Comparison of ENCODE assay signal across 2 cellular contexts in the genomic region with DNA sequence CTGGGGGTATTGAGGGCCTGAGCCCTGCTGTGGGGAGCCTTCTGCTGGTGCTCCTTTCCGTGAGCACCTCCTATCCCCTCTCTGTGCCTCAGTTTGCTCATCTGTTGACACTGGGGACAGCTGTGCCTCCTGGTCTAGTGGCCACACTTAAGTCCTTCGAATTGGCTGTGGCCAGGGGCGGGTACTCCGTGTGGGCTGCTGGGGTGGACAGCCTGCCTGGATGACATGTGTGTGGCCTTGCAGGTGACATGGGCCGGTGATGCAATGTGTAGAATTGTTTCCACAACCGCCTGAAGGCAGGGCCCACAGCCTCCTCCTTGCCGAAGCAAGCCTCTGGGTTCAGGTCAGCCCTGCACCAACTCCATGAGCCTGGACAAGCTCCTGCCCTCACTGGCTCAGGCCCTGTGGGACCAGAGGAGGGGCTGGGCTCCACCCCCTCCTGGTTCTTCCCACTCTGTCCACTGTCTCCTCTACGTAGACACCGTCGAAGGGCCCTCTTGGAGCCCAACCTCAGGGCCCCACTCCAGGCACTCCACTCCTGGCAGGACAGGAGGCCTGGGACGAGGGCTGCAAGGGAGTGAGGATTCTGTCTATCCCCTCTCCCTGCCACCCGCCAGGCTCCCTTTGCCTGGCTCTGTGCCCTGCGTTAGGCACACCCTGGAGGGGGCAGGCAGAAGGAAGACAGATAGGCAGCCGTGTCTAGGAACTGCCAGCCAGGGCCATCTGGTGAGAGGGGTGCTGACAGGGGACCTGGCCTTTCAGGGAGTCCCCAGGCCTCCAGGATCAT.
TF ChIP-seq lines count a peak whose summit lies in the region.

No MANE protein-coding gene starts in this region.

TF ChIP-seq in HEK293, 187 proteins besides CTCF, POLR2A, EP300 and RAD21 (continued from another document and continues in another):
- TF ChIP-seq, protein P1, sequence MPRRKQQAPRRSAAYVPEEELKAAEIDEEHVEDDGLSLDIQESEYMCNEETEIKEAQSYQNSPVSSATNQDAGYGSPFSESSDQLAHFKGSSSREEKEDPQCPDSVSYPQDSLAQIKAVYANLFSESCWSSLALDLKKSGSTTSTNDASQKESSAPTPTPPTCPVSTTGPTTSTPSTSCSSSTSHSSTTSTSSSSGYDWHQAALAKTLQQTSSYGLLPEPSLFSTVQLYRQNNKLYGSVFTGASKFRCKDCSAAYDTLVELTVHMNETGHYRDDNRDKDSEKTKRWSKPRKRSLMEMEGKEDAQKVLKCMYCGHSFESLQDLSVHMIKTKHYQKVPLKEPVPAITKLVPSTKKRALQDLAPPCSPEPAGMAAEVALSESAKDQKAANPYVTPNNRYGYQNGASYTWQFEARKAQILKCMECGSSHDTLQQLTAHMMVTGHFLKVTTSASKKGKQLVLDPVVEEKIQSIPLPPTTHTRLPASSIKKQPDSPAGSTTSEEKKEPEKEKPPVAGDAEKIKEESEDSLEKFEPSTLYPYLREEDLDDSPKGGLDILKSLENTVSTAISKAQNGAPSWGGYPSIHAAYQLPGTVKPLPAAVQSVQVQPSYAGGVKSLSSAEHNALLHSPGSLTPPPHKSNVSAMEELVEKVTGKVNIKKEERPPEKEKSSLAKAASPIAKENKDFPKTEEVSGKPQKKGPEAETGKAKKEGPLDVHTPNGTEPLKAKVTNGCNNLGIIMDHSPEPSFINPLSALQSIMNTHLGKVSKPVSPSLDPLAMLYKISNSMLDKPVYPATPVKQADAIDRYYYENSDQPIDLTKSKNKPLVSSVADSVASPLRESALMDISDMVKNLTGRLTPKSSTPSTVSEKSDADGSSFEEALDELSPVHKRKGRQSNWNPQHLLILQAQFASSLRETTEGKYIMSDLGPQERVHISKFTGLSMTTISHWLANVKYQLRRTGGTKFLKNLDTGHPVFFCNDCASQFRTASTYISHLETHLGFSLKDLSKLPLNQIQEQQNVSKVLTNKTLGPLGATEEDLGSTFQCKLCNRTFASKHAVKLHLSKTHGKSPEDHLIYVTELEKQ (tag by site-specific recombination; IDR thresholded peaks at IDR 0.05; ENCODE audit: borderline replicate concordance): no peak
- TF ChIP-seq ZFP41 (tag by site-specific recombination; IDR thresholded peaks at IDR 0.05; ENCODE audit: borderline replicate concordance) (no peak), ZNF174 (tag by site-specific recombination; IDR thresholded peaks at IDR 0.05) (no peak), ZNF24 (tag by site-specific recombination; IDR thresholded peaks at IDR 0.05) (no peak), ZNF266 (tag by site-specific recombination; IDR thresholded peaks at IDR 0.05; ENCODE audit: low read depth) (no peak), ZNF521 (tag by site-specific recombination; IDR thresholded peaks at IDR 0.05) (no peak), ZSCAN30 (tag by site-specific recombination; IDR thresholded peaks at IDR 0.05) (no peak)
- TF ChIP-seq, protein P2, sequence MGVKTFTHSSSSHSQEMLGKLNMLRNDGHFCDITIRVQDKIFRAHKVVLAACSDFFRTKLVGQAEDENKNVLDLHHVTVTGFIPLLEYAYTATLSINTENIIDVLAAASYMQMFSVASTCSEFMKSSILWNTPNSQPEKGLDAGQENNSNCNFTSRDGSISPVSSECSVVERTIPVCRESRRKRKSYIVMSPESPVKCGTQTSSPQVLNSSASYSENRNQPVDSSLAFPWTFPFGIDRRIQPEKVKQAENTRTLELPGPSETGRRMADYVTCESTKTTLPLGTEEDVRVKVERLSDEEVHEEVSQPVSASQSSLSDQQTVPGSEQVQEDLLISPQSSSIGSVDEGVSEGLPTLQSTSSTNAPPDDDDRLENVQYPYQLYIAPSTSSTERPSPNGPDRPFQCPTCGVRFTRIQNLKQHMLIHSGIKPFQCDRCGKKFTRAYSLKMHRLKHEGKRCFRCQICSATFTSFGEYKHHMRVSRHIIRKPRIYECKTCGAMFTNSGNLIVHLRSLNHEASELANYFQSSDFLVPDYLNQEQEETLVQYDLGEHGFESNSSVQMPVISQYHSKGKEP (tag by site-specific recombination; IDR thresholded peaks at IDR 0.05): no peak
- TF ChIP-seq, protein P3, sequence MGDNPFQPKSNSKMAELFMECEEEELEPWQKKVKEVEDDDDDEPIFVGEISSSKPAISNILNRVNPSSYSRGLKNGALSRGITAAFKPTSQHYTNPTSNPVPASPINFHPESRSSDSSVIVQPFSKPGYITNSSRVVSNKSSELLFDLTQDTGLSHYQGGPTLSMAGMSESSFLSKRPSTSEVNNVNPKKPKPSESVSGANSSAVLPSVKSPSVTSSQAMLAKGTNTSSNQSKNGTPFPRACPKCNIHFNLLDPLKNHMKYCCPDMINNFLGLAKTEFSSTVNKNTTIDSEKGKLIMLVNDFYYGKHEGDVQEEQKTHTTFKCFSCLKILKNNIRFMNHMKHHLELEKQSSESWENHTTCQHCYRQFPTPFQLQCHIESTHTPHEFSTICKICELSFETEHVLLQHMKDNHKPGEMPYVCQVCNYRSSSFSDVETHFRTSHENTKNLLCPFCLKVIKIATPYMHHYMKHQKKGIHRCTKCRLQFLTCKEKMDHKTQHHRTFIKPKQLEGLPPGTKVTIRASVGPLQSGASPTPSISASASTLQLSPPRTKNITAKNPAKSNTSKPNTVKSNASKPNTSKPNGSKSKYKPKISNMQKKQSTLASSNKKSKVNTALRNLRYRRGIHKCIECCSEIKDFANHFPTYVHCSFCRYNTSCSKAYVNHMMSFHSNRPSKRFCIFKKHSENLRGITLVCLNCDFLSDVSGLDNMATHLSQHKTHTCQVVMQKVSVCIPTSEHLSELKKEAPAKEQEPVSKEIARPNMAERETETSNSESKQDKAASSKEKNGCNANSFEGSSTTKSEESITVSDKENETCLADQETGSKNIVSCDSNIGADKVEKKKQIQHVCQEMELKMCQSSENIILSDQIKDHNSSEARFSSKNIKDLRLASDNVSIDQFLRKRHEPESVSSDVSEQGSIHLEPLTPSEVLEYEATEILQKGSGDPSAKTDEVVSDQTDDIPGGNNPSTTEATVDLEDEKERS (tag by site-specific recombination; IDR thresholded peaks at IDR 0.05): no peak
- TF ChIP-seq, protein P4, sequence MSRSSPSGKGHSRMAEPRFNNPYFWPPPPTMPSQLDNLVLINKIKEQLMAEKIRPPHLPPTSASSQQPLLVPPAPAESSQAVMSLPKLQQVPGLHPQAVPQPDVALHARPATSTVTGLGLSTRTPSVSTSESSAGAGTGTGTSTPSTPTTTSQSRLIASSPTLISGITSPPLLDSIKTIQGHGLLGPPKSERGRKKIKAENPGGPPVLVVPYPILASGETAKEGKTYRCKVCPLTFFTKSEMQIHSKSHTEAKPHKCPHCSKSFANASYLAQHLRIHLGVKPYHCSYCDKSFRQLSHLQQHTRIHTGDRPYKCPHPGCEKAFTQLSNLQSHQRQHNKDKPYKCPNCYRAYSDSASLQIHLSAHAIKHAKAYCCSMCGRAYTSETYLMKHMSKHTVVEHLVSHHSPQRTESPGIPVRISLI (tag by site-specific recombination; IDR thresholded peaks at IDR 0.05): no peak
- TF ChIP-seq, protein P5, sequence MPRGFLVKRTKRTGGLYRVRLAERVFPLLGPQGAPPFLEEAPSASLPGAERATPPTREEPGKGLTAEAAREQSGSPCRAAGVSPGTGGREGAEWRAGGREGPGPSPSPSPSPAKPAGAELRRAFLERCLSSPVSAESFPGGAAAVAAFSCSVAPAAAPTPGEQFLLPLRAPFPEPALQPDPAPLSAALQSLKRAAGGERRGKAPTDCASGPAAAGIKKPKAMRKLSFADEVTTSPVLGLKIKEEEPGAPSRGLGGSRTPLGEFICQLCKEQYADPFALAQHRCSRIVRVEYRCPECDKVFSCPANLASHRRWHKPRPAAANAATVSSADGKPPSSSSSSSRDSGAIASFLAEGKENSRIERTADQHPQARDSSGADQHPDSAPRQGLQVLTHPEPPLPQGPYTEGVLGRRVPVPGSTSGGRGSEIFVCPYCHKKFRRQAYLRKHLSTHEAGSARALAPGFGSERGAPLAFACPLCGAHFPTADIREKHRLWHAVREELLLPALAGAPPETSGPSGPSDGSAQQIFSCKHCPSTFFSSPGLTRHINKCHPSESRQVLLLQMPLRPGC (tag by site-specific recombination; IDR thresholded peaks at IDR 0.05): no peak

TF ChIP-seq in SK-N-SH treated with all-trans-retinoic acid at 6 μM for 48 hours, 23 proteins besides CTCF, POLR2A, EP300 and RAD21 (continued from another document):
- TF ChIP-seq, protein P6, sequence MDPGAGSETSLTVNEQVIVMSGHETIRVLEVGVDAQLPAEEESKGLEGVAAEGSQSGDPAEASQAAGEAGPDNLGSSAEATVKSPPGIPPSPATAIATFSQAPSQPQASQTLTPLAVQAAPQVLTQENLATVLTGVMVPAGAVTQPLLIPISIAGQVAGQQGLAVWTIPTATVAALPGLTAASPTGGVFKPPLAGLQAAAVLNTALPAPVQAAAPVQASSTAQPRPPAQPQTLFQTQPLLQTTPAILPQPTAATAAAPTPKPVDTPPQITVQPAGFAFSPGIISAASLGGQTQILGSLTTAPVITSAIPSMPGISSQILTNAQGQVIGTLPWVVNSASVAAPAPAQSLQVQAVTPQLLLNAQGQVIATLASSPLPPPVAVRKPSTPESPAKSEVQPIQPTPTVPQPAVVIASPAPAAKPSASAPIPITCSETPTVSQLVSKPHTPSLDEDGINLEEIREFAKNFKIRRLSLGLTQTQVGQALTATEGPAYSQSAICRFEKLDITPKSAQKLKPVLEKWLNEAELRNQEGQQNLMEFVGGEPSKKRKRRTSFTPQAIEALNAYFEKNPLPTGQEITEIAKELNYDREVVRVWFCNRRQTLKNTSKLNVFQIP (CRISPR knock-in tag; IDR thresholded peaks at IDR 0.05; ENCODE audit: borderline replicate concordance, low read depth): no peak
- TF ChIP-seq BACH2 (CRISPR knock-in tag; IDR thresholded peaks at IDR 0.05; ENCODE audit: borderline replicate concordance): no peak
- TF ChIP-seq OSR1 (CRISPR knock-in tag; IDR thresholded peaks at IDR 0.05): no peak
- no peak for TF ChIP-seq RARB (CRISPR knock-in tag; IDR thresholded peaks at IDR 0.05)
- TF ChIP-seq ZNF70 (CRISPR knock-in tag; IDR thresholded peaks at IDR 0.05): no peak
- no peak for TF ChIP-seq ESRRG (CRISPR knock-in tag; IDR thresholded peaks at IDR 0.05)
- TF ChIP-seq ARNTL (CRISPR knock-in tag; IDR thresholded peaks at IDR 0.05; ENCODE audit: borderline replicate concordance, low read depth): no peak
- TF ChIP-seq, protein P7, sequence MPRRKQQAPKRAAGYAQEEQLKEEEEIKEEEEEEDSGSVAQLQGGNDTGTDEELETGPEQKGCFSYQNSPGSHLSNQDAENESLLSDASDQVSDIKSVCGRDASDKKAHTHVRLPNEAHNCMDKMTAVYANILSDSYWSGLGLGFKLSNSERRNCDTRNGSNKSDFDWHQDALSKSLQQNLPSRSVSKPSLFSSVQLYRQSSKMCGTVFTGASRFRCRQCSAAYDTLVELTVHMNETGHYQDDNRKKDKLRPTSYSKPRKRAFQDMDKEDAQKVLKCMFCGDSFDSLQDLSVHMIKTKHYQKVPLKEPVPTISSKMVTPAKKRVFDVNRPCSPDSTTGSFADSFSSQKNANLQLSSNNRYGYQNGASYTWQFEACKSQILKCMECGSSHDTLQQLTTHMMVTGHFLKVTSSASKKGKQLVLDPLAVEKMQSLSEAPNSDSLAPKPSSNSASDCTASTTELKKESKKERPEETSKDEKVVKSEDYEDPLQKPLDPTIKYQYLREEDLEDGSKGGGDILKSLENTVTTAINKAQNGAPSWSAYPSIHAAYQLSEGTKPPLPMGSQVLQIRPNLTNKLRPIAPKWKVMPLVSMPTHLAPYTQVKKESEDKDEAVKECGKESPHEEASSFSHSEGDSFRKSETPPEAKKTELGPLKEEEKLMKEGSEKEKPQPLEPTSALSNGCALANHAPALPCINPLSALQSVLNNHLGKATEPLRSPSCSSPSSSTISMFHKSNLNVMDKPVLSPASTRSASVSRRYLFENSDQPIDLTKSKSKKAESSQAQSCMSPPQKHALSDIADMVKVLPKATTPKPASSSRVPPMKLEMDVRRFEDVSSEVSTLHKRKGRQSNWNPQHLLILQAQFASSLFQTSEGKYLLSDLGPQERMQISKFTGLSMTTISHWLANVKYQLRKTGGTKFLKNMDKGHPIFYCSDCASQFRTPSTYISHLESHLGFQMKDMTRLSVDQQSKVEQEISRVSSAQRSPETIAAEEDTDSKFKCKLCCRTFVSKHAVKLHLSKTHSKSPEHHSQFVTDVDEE (CRISPR knock-in tag; IDR thresholded peaks at IDR 0.05): no peak
- no peak for TF ChIP-seq ZFP3 (CRISPR knock-in tag; IDR thresholded peaks at IDR 0.05)
- TF ChIP-seq ZNF565 (CRISPR knock-in tag; conservative IDR thresholded peaks at IDR 0.05; ENCODE audit: low read depth): no peak
TF ChIP-seq in SK-N-SH treated with all-trans-retinoic acid at 6 μM for 48 hours: peak in this region for 0.
